In the genomic region with DNA sequence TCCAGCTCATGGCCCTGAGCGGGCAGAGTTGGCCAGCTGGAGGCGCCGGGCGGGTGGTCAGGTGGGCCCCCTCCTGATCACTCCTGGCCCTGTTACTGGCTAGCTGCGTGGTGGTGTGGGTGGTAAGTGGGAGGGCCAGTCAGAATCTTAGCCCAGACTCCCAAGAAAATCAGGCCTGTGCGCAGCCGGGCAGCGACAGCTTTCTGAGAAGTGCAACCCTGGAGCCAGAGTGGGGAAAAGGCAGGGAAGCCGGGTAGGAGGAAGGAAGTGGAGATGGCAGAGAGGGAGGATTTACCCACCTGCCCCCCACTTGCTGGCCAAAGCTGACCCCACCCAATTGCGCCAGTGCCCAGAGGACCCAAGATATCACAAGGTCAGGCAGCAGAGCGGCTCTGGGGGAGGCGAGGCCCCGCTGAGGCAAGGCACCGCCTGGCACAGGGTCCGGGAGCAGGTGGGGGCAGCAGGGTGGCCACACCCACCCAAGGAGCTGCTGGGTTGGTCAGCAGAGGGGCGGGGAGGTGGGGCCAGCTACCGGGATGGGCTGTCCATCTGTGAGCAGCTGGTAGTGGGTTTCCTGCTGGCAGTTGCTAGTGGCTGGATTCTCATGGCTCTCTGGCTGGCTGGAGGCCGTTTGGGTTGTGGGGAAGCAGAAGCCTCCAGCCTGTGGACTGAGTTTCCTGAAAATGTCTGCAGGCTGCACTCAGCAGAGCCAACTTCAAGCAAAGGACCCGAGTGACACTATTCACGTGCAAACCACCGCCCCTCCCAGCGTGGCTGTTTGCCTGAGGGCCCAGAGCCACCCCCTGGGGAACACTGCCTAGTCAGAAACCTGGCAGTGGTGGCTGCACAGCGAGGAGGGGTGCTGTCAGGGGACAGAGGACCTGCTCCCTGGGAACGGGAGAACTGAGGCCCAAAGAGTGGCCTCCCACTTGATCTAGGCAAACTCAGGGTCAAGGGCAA, we compare ENCODE assay signal across 11 cellular contexts.
DNase-seq lines count a peak whose midpoint lies in the region; ATAC-seq and TF ChIP-seq lines count a peak whose summit lies in the region.
"Had no signal": no experiment of that assay in that cellular context is flagged by ENCODE, and none has a peak within 500 bp of the region (broad histone marks: within the 10 kb centered on the region; RNA-seq: fewer than 3 reads in every experiment).

No MANE protein-coding gene starts in this region.

- peaks cover 0 to 9% of the 10 kb centered on the region in 2 donors for H3K4me1 Mint-ChIP-seq in natural killer cell treated with Interleukin-12 subunit alpha and Interleukin-12 subunit beta and Interleukin-15 and Interleukin-18, amount 100 ng/mL, for 72 hours (ENCODE audit: low read depth in 2 of 2)
- H3K4me1 Mint-ChIP-seq in natural killer cell (peaks cover 6 to 9% of the 10 kb centered on the region in 2 donors), WTC11 (peaks cover 12% of the 10 kb centered on the region; the same call in 1 of the 2 replicates)

- H3K9me3 Mint-ChIP-seq in natural killer cell treated with Interleukin-12 subunit alpha and Interleukin-12 subunit beta and Interleukin-15 and Interleukin-18, amount 100 ng/mL, for 72 hours, result no peaks in the 10 kb centered on the region
- peaks cover 0 to 5% of the 10 kb centered on the region in 2 donors for H3K9me3 Mint-ChIP-seq in natural killer cell
- no peaks in the 10 kb centered on the region for H3K9me3 Mint-ChIP-seq in WTC11

- intact Hi-C loops in natural killer cell (cut with micrococcal nuclease), result loop anchor here (5.0 kb wide), 1 partner anchor 206 kb away; no protein-coding TSS in a partner anchor

- DNase-seq in natural killer cell treated with Interleukin-12 subunit alpha and Interleukin-12 subunit beta and Interleukin-15 and Interleukin-18, amount 100 ng/mL, for 72 hours (ENCODE audit: low spot score), result peak; percentile 20
- DNase-seq in natural killer cell (no peak), WTC11 (ENCODE audit: low spot score) (peak; percentile 63), mesenteric fat pad (ENCODE audit: low spot score) (peak; percentile 90), GM19238 (ENCODE audit: insufficient read length, low spot score) (no peak), GF-D8 (lab: John Stamatoyannopoulos, UW) (no peak), NCI-H187 treated with DMSO at 0.1 percent for 48 hours (lab: John Stamatoyannopoulos, UW) (no peak)
- DNase-seq in stimulated activated CD8-positive, alpha-beta memory T cell treated with anti-CD3 and anti-CD28 coated beads, Interleukin-4, amount 100 ng/mL, for 48 hours, result no peak
- DNase-seq: foreskin fibroblast, MM.1S had no signal

- POLR2A ChIA-PET in WTC11 (lab: Charles Lee), result no interaction called here

- no peak for ATAC-seq in natural killer cell treated with Interleukin-12 subunit alpha and Interleukin-12 subunit beta and Interleukin-15 and Interleukin-18, amount 100 ng/mL, for 72 hours
- ATAC-seq in natural killer cell (no peak), WTC11 (peak; percentile 69)

- H3K36me3 Mint-ChIP-seq in natural killer cell treated with Interleukin-12 subunit alpha and Interleukin-12 subunit beta and Interleukin-15 and Interleukin-18, amount 100 ng/mL, for 72 hours, result no peaks in the 10 kb centered on the region
- H3K36me3 Mint-ChIP-seq in natural killer cell (no peaks in the 10 kb centered on the region), WTC11 (no peaks in the 10 kb centered on the region)
- H3K36me3 Mint-ChIP-seq: CD14-positive monocyte had no signal

- no peak for TF ChIP-seq CTCF in natural killer cell (IDR thresholded peaks at IDR 0.05)
- no peak for TF ChIP-seq CTCF in WTC11 (IDR thresholded peaks at IDR 0.05)

- H3K27ac Mint-ChIP-seq in natural killer cell treated with Interleukin-12 subunit alpha and Interleukin-12 subunit beta and Interleukin-15 and Interleukin-18, amount 100 ng/mL, for 72 hours, result no peak overlapping the region
- H3K27ac Mint-ChIP-seq in natural killer cell (no peak overlapping the region), WTC11 (no peak overlapping the region; the same call in 1 of the 2 replicates)
- H3K27ac Mint-ChIP-seq: CD14-positive monocyte had no signal

- H3K4me3 Mint-ChIP-seq in natural killer cell treated with Interleukin-12 subunit alpha and Interleukin-12 subunit beta and Interleukin-15 and Interleukin-18, amount 100 ng/mL, for 72 hours, result no peak overlapping the region
- H3K4me3 Mint-ChIP-seq in natural killer cell, result no peak overlapping the region
- H3K4me3 Mint-ChIP-seq in WTC11, result no peak overlapping the region

- H3K27me3 Mint-ChIP-seq in natural killer cell treated with Interleukin-12 subunit alpha and Interleukin-12 subunit beta and Interleukin-15 and Interleukin-18, amount 100 ng/mL, for 72 hours, result peaks cover 0 to 2% of the 10 kb centered on the region in 2 donors
- H3K27me3 Mint-ChIP-seq in natural killer cell (ENCODE audit: low read depth in 2 of 2), result peaks cover 0 to 6% of the 10 kb centered on the region in 2 donors
- peaks cover 3% of the 10 kb centered on the region; the same call in 1 of the 2 replicates for H3K27me3 Mint-ChIP-seq in WTC11 (ENCODE audit: low read depth)

- CTCF ChIA-PET in WTC11 (lab: Charles Lee), result interaction anchor here (0.9 to 1.3 kb wide), 5 partner anchors 12 to 227 kb away, joined by 3 to 5 read pairs (median 3); no protein-coding TSS in a partner anchor

TF ChIP-seq in WTC11, 78 proteins besides CTCF, POLR2A, EP300 and RAD21:
- TF ChIP-seq TCF7 (CRISPR knock-in tag; IDR thresholded peaks at IDR 0.05; ENCODE audit: low read depth) (no peak), ZNF512 (CRISPR knock-in tag; IDR thresholded peaks at IDR 0.05; ENCODE audit: borderline replicate concordance) (no peak), RORB (CRISPR knock-in tag; IDR thresholded peaks at IDR 0.05) (no peak), TEAD4 (CRISPR knock-in tag; IDR thresholded peaks at IDR 0.05) (no peak), FOXP1 (CRISPR knock-in tag; IDR thresholded peaks at IDR 0.05; ENCODE audit: borderline replicate concordance) (no peak), SMAD3 (CRISPR knock-in tag; IDR thresholded peaks at IDR 0.05; ENCODE audit: borderline replicate concordance) (no peak), ZMAT4 (CRISPR knock-in tag; IDR thresholded peaks at IDR 0.05) (no peak), ETV6 (CRISPR knock-in tag; IDR thresholded peaks at IDR 0.05) (no peak), ZNF263 (CRISPR knock-in tag; IDR thresholded peaks at IDR 0.05; ENCODE audit: low read depth) (no peak), NFE2L1 (CRISPR knock-in tag; IDR thresholded peaks at IDR 0.05) (no peak)
- TF ChIP-seq, protein P1, sequence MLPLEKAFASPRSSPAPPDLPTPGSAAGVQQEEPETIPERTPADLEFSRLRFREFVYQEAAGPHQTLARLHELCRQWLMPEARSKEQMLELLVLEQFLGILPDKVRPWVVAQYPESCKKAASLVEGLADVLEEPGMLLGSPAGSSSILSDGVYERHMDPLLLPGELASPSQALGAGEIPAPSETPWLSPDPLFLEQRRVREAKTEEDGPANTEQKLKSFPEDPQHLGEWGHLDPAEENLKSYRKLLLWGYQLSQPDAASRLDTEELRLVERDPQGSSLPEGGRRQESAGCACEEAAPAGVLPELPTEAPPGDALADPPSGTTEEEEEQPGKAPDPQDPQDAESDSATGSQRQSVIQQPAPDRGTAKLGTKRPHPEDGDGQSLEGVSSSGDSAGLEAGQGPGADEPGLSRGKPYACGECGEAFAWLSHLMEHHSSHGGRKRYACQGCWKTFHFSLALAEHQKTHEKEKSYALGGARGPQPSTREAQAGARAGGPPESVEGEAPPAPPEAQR (CRISPR knock-in tag; IDR thresholded peaks at IDR 0.05), result no peak
- TF ChIP-seq, protein P2, sequence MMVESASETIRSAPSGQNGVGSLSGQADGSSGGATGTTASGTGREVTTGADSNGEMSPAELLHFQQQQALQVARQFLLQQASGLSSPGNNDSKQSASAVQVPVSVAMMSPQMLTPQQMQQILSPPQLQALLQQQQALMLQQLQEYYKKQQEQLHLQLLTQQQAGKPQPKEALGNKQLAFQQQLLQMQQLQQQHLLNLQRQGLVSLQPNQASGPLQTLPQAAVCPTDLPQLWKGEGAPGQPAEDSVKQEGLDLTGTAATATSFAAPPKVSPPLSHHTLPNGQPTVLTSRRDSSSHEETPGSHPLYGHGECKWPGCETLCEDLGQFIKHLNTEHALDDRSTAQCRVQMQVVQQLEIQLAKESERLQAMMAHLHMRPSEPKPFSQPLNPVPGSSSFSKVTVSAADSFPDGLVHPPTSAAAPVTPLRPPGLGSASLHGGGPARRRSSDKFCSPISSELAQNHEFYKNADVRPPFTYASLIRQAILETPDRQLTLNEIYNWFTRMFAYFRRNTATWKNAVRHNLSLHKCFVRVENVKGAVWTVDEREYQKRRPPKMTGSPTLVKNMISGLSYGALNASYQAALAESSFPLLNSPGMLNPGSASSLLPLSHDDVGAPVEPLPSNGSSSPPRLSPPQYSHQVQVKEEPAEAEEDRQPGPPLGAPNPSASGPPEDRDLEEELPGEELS (CRISPR knock-in tag; IDR thresholded peaks at IDR 0.05), result no peak
- TF ChIP-seq, protein P3, sequence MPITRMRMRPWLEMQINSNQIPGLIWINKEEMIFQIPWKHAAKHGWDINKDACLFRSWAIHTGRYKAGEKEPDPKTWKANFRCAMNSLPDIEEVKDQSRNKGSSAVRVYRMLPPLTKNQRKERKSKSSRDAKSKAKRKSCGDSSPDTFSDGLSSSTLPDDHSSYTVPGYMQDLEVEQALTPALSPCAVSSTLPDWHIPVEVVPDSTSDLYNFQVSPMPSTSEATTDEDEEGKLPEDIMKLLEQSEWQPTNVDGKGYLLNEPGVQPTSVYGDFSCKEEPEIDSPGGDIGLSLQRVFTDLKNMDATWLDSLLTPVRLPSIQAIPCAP (CRISPR knock-in tag; IDR thresholded peaks at IDR 0.05), result no peak

Comparison
In these comparisons a context has a peak if more than half of its experiments do, and no peak if none do; other contexts are left out.
1. DNase-seq: peak in natural killer cell treated with Interleukin-12 subunit alpha and Interleukin-12 subunit beta and Interleukin-15 and Interleukin-18, amount 100 ng/mL, for 72 hours (single experiment), WTC11 (single experiment) and mesenteric fat pad (single experiment); none in natural killer cell (single experiment), GM19238 (single experiment), stimulated activated CD8-positive, alpha-beta memory T cell treated with anti-CD3 and anti-CD28 coated beads, Interleukin-4, amount 100 ng/mL, for 48 hours (single experiment), GF-D8 (single experiment) and NCI-H187 treated with DMSO at 0.1 percent for 48 hours (single experiment).